1 cellular context compared by ENCODE assay signal in the genomic region with DNA sequence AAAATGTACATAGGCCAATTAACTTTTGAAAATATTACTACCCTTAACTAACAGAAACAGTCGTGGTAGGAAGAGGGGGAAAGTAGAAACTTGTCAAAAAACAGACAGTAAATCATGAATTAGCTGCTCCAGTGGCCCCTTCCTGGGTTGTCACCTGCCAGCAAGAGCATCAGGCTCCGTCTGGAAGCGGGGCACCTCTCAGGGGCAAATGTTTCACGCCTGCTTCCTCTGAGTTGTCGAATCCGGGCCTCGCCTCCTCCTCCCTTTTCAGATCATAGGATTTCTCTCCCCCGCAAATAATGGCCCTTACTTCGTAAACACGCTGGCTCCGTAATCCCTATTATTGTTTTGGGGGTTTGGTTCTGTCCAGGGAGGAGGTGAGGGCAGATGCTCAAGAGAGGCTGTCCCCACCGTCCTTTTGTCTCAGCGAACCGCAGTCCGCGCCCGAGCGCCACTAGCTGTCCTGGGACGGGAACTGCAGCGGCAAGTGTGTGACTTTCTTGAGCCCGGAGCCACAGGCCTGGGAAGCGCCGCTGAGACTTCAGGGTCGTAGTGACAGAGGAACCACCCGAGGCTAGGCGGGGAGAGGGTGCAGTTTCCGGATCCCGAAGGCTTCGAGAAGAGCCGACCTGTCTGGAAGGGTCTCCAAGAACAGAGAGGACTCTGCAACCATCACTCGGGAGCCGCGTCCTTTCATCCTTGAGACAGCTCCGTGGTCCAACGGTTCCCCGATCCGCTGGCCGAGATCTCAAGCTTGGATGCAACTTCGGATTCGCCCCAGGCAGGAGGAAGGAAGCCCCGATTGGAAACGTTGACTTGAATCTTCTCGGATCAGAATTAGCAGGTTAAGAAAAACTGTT.
TF ChIP-seq lines count a peak whose summit lies in the region.

No MANE protein-coding gene starts in this region.

TF ChIP-seq in IMR-90, 13 proteins besides CTCF, POLR2A, EP300 and RAD21:
- no peak for TF ChIP-seq MAFK (IDR thresholded peaks at IDR 0.05; ENCODE audit: low read depth, low read length)
- peak; percentile 49 for TF ChIP-seq SMC3 (IDR thresholded peaks at IDR 0.05; ENCODE audit: low read depth, low read length)
